Comparison of ENCODE assay signal across 21 cellular contexts in the genomic region with DNA sequence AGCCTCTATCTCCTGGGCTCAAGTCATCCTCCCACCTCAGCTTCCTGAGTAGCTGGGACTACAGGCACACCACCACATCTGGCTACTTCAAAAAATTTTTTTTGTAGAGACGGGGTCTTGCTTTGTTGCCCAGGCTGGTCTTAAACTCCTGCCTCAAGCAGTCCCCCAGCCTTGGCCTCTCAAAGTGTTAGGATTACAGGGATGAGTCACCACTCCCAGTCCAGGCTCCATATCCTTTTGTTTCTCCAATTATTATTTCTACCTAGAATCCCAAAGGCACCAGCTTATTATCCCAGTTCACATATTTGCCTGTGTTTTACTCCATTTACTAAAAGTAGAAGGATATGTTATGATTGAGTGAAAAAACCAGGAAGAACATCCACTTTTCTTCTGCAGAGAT.
DNase-seq lines count a peak whose midpoint lies in the region; ATAC-seq, FAIRE-seq and TF ChIP-seq lines count a peak whose summit lies in the region.
"Had no signal": no experiment of that assay in that cellular context is flagged by ENCODE, and none has a peak within 500 bp of the region (broad histone marks: within the 10 kb centered on the region; RNA-seq: fewer than 3 reads in every experiment).

No MANE protein-coding gene starts in this region.

- no peak for FAIRE-seq in frontal cortex (lab: Jason Lieb, UNC)

- no CpG with 5 or more reads among the region's 1 CpG for WGBS in right lobe of liver (ENCODE audit: insufficient coverage, low coverage, low lambda C conversion rate, missing lambda C conversion rate)

- H3K9me3 ChIP-seq in AG04450 (ENCODE audit: control insufficient read depth, insufficient read depth, low read length), result no peaks in the 10 kb centered on the region
- H3K9me3 ChIP-seq in osteoblast (ENCODE audit: low read depth, low read length), result no peaks in the 10 kb centered on the region
- H3K9me3 ChIP-seq in right lobe of liver, result no peaks in the 10 kb centered on the region

- H3K9me3 Mint-ChIP-seq in HFFc6, result no peaks in the 10 kb centered on the region
- H3K9me3 Mint-ChIP-seq: activated CD8-positive, alpha-beta T cell treated with anti-CD3 and anti-CD28 coated beads for 36 hours; CD8-positive, alpha-beta T cell; H9; T-helper 2 cell treated with Interferon-gamma antibody and Interleukin-4, amounts not matched to agents 5 μg/mL and 100 μg/mL, for 36 hours had no signal

- H3K4me2 ChIP-seq in osteoblast (ENCODE audit: insufficient read depth, low read length), result no peak overlapping the region

- no peak overlapping the region for H2AFZ ChIP-seq in osteoblast (ENCODE audit: low read length)

- H3K4me1 ChIP-seq in osteoblast (ENCODE audit: insufficient read depth, low read length) (peaks cover 19% of the 10 kb centered on the region), right lobe of liver (no peaks in the 10 kb centered on the region)

- no peak for TF ChIP-seq POLR2A in right lobe of liver (IDR thresholded peaks at IDR 0.05)

- H4K20me1 ChIP-seq in osteoblast (ENCODE audit: insufficient read depth, low read length), result no peaks in the 10 kb centered on the region

- ATAC-seq in right lobe of liver, result no peak
- ATAC-seq: CD8-positive, alpha-beta T cell; effector memory CD8-positive, alpha-beta T cell; Panc1 had no signal

- H3K27ac ChIP-seq in AG04450 (ENCODE audit: low read depth, low read length) (peak overlapping the region; percentile 71), osteoblast (ENCODE audit: low read depth, low read length) (peak overlapping the region; percentile 17), right lobe of liver (no peak overlapping the region)
- H3K27ac ChIP-seq: SK-N-MC had no signal

- no peaks in the 10 kb centered on the region for H3K36me3 ChIP-seq in osteoblast (ENCODE audit: insufficient read depth, low read length)
- H3K36me3 ChIP-seq in right lobe of liver, result no peaks in the 10 kb centered on the region

- TF ChIP-seq CTCF in AG04450 (IDR thresholded peaks at IDR 0.05; ENCODE audit: low read depth, low read length) (no peak), HFFc6 (IDR thresholded peaks at IDR 0.05) (no peak), osteoblast (IDR thresholded peaks at IDR 0.05; ENCODE audit: extremely low read depth, low read depth, low read length) (no peak), right lobe of liver (IDR thresholded peaks at IDR 0.05) (no peak)

- H3K36me3 Mint-ChIP-seq in HFFc6 (ENCODE audit: low read depth), result peaks cover 8% of the 10 kb centered on the region
- H3K36me3 Mint-ChIP-seq: CD8-positive, alpha-beta T cell had no signal

- intact Hi-C loops in right lobe of liver (cut with DNase I), result no loop called here

- POLR2A ChIA-PET in AG04450 (lab: Yijun Ruan, JAX), result no interaction called here

- H3K4me3 ChIP-seq in AG04450 (ENCODE audit: low read depth, low read length), result no peak overlapping the region
- no peak overlapping the region for H3K4me3 ChIP-seq in osteoblast (ENCODE audit: insufficient read depth, low read length)
- H3K4me3 ChIP-seq in right lobe of liver, result no peak overlapping the region
- H3K4me3 ChIP-seq: SK-N-MC had no signal

- H3K79me2 ChIP-seq in osteoblast (ENCODE audit: insufficient read depth, low read length), result no peaks in the 10 kb centered on the region

- H3K4me1 Mint-ChIP-seq in HFFc6 (ENCODE audit: low read depth), result peaks cover 60% of the 10 kb centered on the region

- no peak overlapping the region for H3K4me3 Mint-ChIP-seq in HFFc6
- H3K4me3 Mint-ChIP-seq: activated CD8-positive, alpha-beta T cell treated with anti-CD3 and anti-CD28 coated beads for 36 hours; CD8-positive, alpha-beta T cell; effector memory CD8-positive, alpha-beta T cell; H9; T-helper 2 cell treated with Interferon-gamma antibody and Interleukin-4, amounts not matched to agents 5 μg/mL and 100 μg/mL, for 36 hours had no signal

- no peaks in the 10 kb centered on the region for H3K27me3 ChIP-seq in AG04450 (ENCODE audit: control insufficient read depth, insufficient read depth, low read length)
- no peaks in the 10 kb centered on the region for H3K27me3 ChIP-seq in osteoblast (ENCODE audit: insufficient read depth, low read length)
- H3K27me3 ChIP-seq in right lobe of liver, result no peaks in the 10 kb centered on the region

- peak overlapping the region; percentile 83 for H3K27ac Mint-ChIP-seq in HFFc6
- H3K27ac Mint-ChIP-seq: activated CD8-positive, alpha-beta T cell treated with anti-CD3 and anti-CD28 coated beads for 36 hours; CD8-positive, alpha-beta T cell; effector memory CD8-positive, alpha-beta T cell; H9; T-helper 2 cell treated with Interferon-gamma antibody and Interleukin-4, amounts not matched to agents 5 μg/mL and 100 μg/mL, for 36 hours had no signal

- CTCF ChIA-PET in AG04450 (lab: Charles Lee), result no interaction called here

- DNase-seq in AG04450 (ENCODE audit: low read depth, low spot score) (no peak), HFFc6 (no peak), dermis blood vessel endothelial cell (peak; percentile 41), osteoblast (ENCODE audit: insufficient read length, low spot score, missing footprints) (no peak), right lobe of liver (no peak), NCI-H2081 (lab: John Stamatoyannopoulos, UW) (no peak), frontal cortex (ENCODE audit: low spot score in 2 of 2) (no peak)
- DNase-seq: activated CD4-positive, CD25-positive, alpha-beta regulatory T cell; activated CD8-positive, alpha-beta T cell treated with anti-CD3 and anti-CD28 coated beads for 36 hours; activated naive CD4-positive, alpha-beta T cell treated with Interleukin-2 at 50 U/mL for 16 hours; CD8-positive, alpha-beta T cell; cerebellar nuclear complex; DMS79; effector memory CD8-positive, alpha-beta T cell; H9; KG1; NCI-H2029 treated with DMSO at 0.1 percent for 48 hours; NCI-H446 had no signal

- H3K27me3 Mint-ChIP-seq in HFFc6 (ENCODE audit: insufficient read depth), result no peaks in the 10 kb centered on the region
- H3K27me3 Mint-ChIP-seq: activated CD8-positive, alpha-beta T cell treated with anti-CD3 and anti-CD28 coated beads for 36 hours; effector memory CD8-positive, alpha-beta T cell had no signal

Comparison
In these comparisons a context has a peak if more than half of its experiments do, and no peak if none do; other contexts are left out.
1. H3K27ac ChIP-seq: peak in AG04450 (single experiment) and osteoblast (single experiment); none in right lobe of liver (0 of 3).